7 cellular contexts compared by ENCODE assay signal in genomic region chr7:2377492-2377891, GRCh38. TPM values are rescaled to one million over a fixed set of nuclear protein-coding genes. Genes with fewer than 3 reads are reported as not detected.
A peak's percentile ranks its signal among the peaks of the same experiment; 100 is the strongest.
DNase-seq lines count a peak whose midpoint lies in the region; ATAC-seq, FAIRE-seq and TF ChIP-seq lines count a peak whose summit lies in the region.
"Not testable (repeated sequence)": the region's sequence is repeated elsewhere in the genome, so short reads cannot be mapped to it uniquely, and the experiment has no call there.

No MANE protein-coding gene starts in this region.

- not testable (repeated sequence) for H2BK12ac ChIP-seq in trophoblast cell (ENCODE audit: low read length)

- H3K27me3 ChIP-seq in trophoblast cell (ENCODE audit: insufficient read depth, low read length), result not testable (repeated sequence)

- H3K36me3 ChIP-seq in trophoblast cell (ENCODE audit: control insufficient read depth in 1 of 2, insufficient read depth in 2 of 2, low read length in 2 of 2), result peaks cover 78 to 88% of the 10 kb centered on the region in 2 experiments

- H4K12ac ChIP-seq in trophoblast cell (ENCODE audit: low read depth, low read length), result not testable (repeated sequence)

- peak overlapping the region; percentile 67 for H3K27ac Mint-ChIP-seq in central memory CD8-positive, alpha-beta T cell (ENCODE audit: low read depth)
- H3K27ac Mint-ChIP-seq in endothelial cell (ENCODE audit: unreplicated experiment); natural killer cell treated with Interleukin-12 subunit alpha and Interleukin-12 subunit beta and Interleukin-15 and Interleukin-18, amount 100 ng/mL, for 72 hours: not testable (repeated sequence)
- H3K27ac Mint-ChIP-seq in stimulated activated memory B cell treated with anti-CD40 and anti-IgM and Interleukin-4, amounts not matched to agents 10 μg/mL and 1 μg/mL and 100 μg/mL, for 72 hours, result peak overlapping the region; percentile 46

- H3K36me3 Mint-ChIP-seq in central memory CD8-positive, alpha-beta T cell (ENCODE audit: insufficient read depth), result peaks cover 72% of the 10 kb centered on the region
- H3K36me3 Mint-ChIP-seq in endothelial cell (ENCODE audit: low read depth, unreplicated experiment), result peaks cover 58% of the 10 kb centered on the region
- H3K36me3 Mint-ChIP-seq in natural killer cell treated with Interleukin-12 subunit alpha and Interleukin-12 subunit beta and Interleukin-15 and Interleukin-18, amount 100 ng/mL, for 72 hours, result peaks cover 31% of the 10 kb centered on the region
- H3K36me3 Mint-ChIP-seq in stimulated activated memory B cell treated with anti-CD40 and anti-IgM and Interleukin-4, amounts not matched to agents 10 μg/mL and 1 μg/mL and 100 μg/mL, for 72 hours, result peaks cover 92% of the 10 kb centered on the region

- H3K27ac ChIP-seq in trophoblast cell (ENCODE audit: low read depth, low read length), result not testable (repeated sequence)

- peak; percentile 9 for FAIRE-seq in HTR-8/SVneo (lab: Jason Lieb, UNC)
- FAIRE-seq in urothelium cell line (lab: Jason Lieb, UNC), result peak; percentile 86

- H2AK5ac ChIP-seq in trophoblast cell (ENCODE audit: low read length), result not testable (repeated sequence)

- not testable (repeated sequence) for H3K9me3 ChIP-seq in trophoblast cell (ENCODE audit: insufficient read depth, low read depth, low read length)

- H3K4me2 ChIP-seq in trophoblast cell (ENCODE audit: low read length), result not testable (repeated sequence)

- H3K4me1 Mint-ChIP-seq in central memory CD8-positive, alpha-beta T cell, result peaks cover 13% of the 10 kb centered on the region
- H3K4me1 Mint-ChIP-seq in endothelial cell (ENCODE audit: unreplicated experiment); stimulated activated memory B cell treated with anti-CD40 and anti-IgM and Interleukin-4, amounts not matched to agents 10 μg/mL and 1 μg/mL and 100 μg/mL, for 72 hours: not testable (repeated sequence)
- peaks cover 14 to 22% of the 10 kb centered on the region in 2 donors for H3K4me1 Mint-ChIP-seq in natural killer cell treated with Interleukin-12 subunit alpha and Interleukin-12 subunit beta and Interleukin-15 and Interleukin-18, amount 100 ng/mL, for 72 hours (ENCODE audit: low read depth in 2 of 2)

- not testable (repeated sequence) for H2BK120ac ChIP-seq in trophoblast cell (ENCODE audit: insufficient read depth, low read length, poor library complexity)

- H3K9me3 Mint-ChIP-seq in central memory CD8-positive, alpha-beta T cell; endothelial cell (ENCODE audit: unreplicated experiment); natural killer cell treated with Interleukin-12 subunit alpha and Interleukin-12 subunit beta and Interleukin-15 and Interleukin-18, amount 100 ng/mL, for 72 hours; stimulated activated memory B cell treated with anti-CD40 and anti-IgM and Interleukin-4, amounts not matched to agents 10 μg/mL and 1 μg/mL and 100 μg/mL, for 72 hours: not testable (repeated sequence)

- no CpG with 5 or more reads among the region's 18 CpGs for WGBS in trophoblast cell (ENCODE audit: extremely low coverage, insufficient coverage, insufficient read length)

- peak overlapping the region; percentile 49 for H3K4ac ChIP-seq in trophoblast cell (ENCODE audit: low read depth, low read length)

- not testable (repeated sequence) for H3K4me1 ChIP-seq in trophoblast cell (ENCODE audit: control insufficient read depth in 1 of 2, insufficient read depth in 2 of 2, low read length in 2 of 2)

- H3K9ac ChIP-seq in trophoblast cell (ENCODE audit: low read length), result not testable (repeated sequence)

- not testable (repeated sequence) for H3K27me3 Mint-ChIP-seq in central memory CD8-positive, alpha-beta T cell; endothelial cell (ENCODE audit: unreplicated experiment); natural killer cell treated with Interleukin-12 subunit alpha and Interleukin-12 subunit beta and Interleukin-15 and Interleukin-18, amount 100 ng/mL, for 72 hours; stimulated activated memory B cell treated with anti-CD40 and anti-IgM and Interleukin-4, amounts not matched to agents 10 μg/mL and 1 μg/mL and 100 μg/mL, for 72 hours

- not testable (repeated sequence) for H3K4me3 ChIP-seq in trophoblast cell (ENCODE audit: low read depth, low read length)

- H3K4me3 Mint-ChIP-seq in central memory CD8-positive, alpha-beta T cell; natural killer cell treated with Interleukin-12 subunit alpha and Interleukin-12 subunit beta and Interleukin-15 and Interleukin-18, amount 100 ng/mL, for 72 hours; stimulated activated memory B cell treated with anti-CD40 and anti-IgM and Interleukin-4, amounts not matched to agents 10 μg/mL and 1 μg/mL and 100 μg/mL, for 72 hours: not testable (repeated sequence)
- peak overlapping the region; percentile 22 for H3K4me3 Mint-ChIP-seq in endothelial cell (ENCODE audit: unreplicated experiment)

- H4K91ac ChIP-seq in trophoblast cell (ENCODE audit: low read depth, low read length), result not testable (repeated sequence)

- not testable (repeated sequence) for ATAC-seq in central memory CD8-positive, alpha-beta T cell (replicated peaks; ENCODE audit: extremely low read depth, poor library complexity, severe bottlenecking); natural killer cell treated with Interleukin-12 subunit alpha and Interleukin-12 subunit beta and Interleukin-15 and Interleukin-18, amount 100 ng/mL, for 72 hours; stimulated activated memory B cell treated with anti-CD40 and anti-IgM and Interleukin-4, amounts not matched to agents 10 μg/mL and 1 μg/mL and 100 μg/mL, for 72 hours

- not testable (repeated sequence) for H2AFZ ChIP-seq in trophoblast cell (ENCODE audit: insufficient read depth, low read length, poor library complexity)

- not testable (repeated sequence) for H3K14ac ChIP-seq in trophoblast cell (ENCODE audit: low read length)

- not testable (repeated sequence) for H3K18ac ChIP-seq in trophoblast cell (ENCODE audit: low read length)

- TF ChIP-seq CTCF in endothelial cell (IDR thresholded peaks at IDR 0.05; ENCODE audit: unreplicated experiment), result not testable (repeated sequence)

- H3K79me1 ChIP-seq in trophoblast cell (ENCODE audit: low read length), result not testable (repeated sequence)

- not testable (repeated sequence) for H2BK5ac ChIP-seq in trophoblast cell (ENCODE audit: low read depth, low read length, poor library complexity)

- DNase-seq in HTR-8/SVneo (ENCODE audit: insufficient read length, low spot score); central memory CD8-positive, alpha-beta T cell (ENCODE audit: low spot score in 2 of 2); endothelial cell (ENCODE audit: low spot score); trophoblast cell; urothelium cell line (ENCODE audit: low spot score): not testable (repeated sequence)
- peak; percentile 13 for DNase-seq in natural killer cell treated with Interleukin-12 subunit alpha and Interleukin-12 subunit beta and Interleukin-15 and Interleukin-18, amount 100 ng/mL, for 72 hours (ENCODE audit: low spot score)

- H4K8ac ChIP-seq in trophoblast cell (ENCODE audit: low read depth, low read length), result not testable (repeated sequence)

- H3K79me2 ChIP-seq in trophoblast cell (ENCODE audit: control insufficient read depth, insufficient read depth, low read length, poor library complexity), result not testable (repeated sequence)

- H3K23ac ChIP-seq in trophoblast cell (ENCODE audit: low read length), result not testable (repeated sequence)

RNA-seq across cellular contexts. Expression of gene EIF3B, which starts 22.9 kb away (rescaled TPM):
- total RNA-seq in endothelial cell (ENCODE audit: unreplicated experiment), result 125 TPM
- 100 to 1,000 TPM; 229 to 348 TPM for total RNA-seq in natural killer cell treated with Interleukin-12 subunit alpha and Interleukin-12 subunit beta and Interleukin-15 and Interleukin-18, amount 100 ng/mL, for 72 hours
- polyA plus RNA-seq in trophoblast cell (2013), result 174 and 182 TPM in 2 replicates

RNA-seq across cellular contexts. Expression of gene CHST12, which starts 25.9 kb away (rescaled TPM):
- 26.9 TPM for total RNA-seq in endothelial cell (ENCODE audit: unreplicated experiment)
- 10 to 100 TPM; 29.6 to 31.7 TPM for total RNA-seq in natural killer cell treated with Interleukin-12 subunit alpha and Interleukin-12 subunit beta and Interleukin-15 and Interleukin-18, amount 100 ng/mL, for 72 hours
- 18.9 and 19.3 TPM in 2 replicates for polyA plus RNA-seq in trophoblast cell (2013)
